In the genomic region with DNA sequence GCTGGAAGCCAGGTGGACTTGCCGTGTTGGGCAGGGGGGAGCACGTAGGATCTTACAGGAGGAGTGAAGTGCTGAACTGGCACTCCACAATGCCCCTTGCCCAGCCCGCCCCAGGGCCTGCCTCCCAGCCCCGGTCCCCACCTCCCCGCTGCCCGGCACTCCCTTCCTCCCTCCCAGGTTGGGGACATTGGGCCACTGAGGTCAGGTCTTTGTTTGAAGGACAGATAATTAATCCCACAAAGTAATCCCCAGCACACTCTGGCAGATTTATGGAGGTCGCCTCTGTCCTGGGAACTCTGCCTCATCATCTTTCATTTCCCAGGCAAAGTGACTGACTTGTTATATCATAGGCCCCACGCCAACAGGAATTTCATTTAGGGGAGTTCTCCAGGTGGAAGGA, we compare ENCODE assay signal across 21 cellular contexts.
"Had no signal": no experiment of that assay in that cellular context is flagged by ENCODE, and none has a peak within 500 bp of the region (broad histone marks: within the 10 kb centered on the region; RNA-seq: fewer than 3 reads in every experiment).

No MANE protein-coding gene starts in this region.

- ATAC-seq: gastroesophageal sphincter; left ventricle myocardium superior; natural killer cell treated with Interleukin-12 subunit alpha and Interleukin-12 subunit beta and Interleukin-15 and Interleukin-18, amount 100 ng/mL, for 72 hours; sciatic nerve; stimulated activated naive CD8-positive, alpha-beta T cell treated with anti-CD3 and anti-CD28 coated beads, Interleukin-15, Interleukin-2, amounts not matched to agents 100 U/mL and 50 U/mL, for 24 hours had no signal

- H3K4me1 Mint-ChIP-seq: central memory CD8-positive, alpha-beta T cell; endodermal cell had no signal

- DNase-seq: activated B cell treated with CpG ODN at 0.5 μM for 24 hours; activated CD4-positive, alpha-beta T cell treated with anti-CD3 and anti-CD28 coated beads for 4 hours; activated CD4-positive, alpha-beta T cell treated with anti-CD3 and anti-CD28 coated beads, Interleukin-2, amount 50 U/mL, for 48 hours; activated CD8-positive, alpha-beta memory T cell treated with anti-CD3 and anti-CD28 coated beads, Interleukin-2, amount 50 U/mL, for 48 hours; activated naive CD4-positive, alpha-beta T cell treated with Interleukin-2 at 50 U/mL for 16 hours; activated naive CD8-positive, alpha-beta T cell treated with anti-CD3 and anti-CD28 coated beads for 36 hours; activated T-cell treated with anti-CD3 and anti-CD28 coated beads, Interleukin-2, amount 50 U/mL, for 48 hours; colonic mucosa; endodermal cell; head of caudate nucleus; left ventricle myocardium superior; stimulated activated CD4-positive, alpha-beta T cell treated with anti-CD3 and anti-CD28 coated beads, Interleukin-4, amount 100 ng/mL, for 1 hour; stimulated activated naive CD8-positive, alpha-beta T cell treated with anti-CD3 and anti-CD28 coated beads, Interleukin-15, Interleukin-2, amounts not matched to agents 100 U/mL and 50 U/mL, for 24 hours; T1000; tibial artery had no signal

- H3K27me3 Mint-ChIP-seq: activated B cell treated with CpG ODN at 0.5 μM for 24 hours; activated naive CD8-positive, alpha-beta T cell treated with anti-CD3 and anti-CD28 coated beads for 36 hours; central memory CD8-positive, alpha-beta T cell; memory B cell; natural killer cell treated with Interleukin-12 subunit alpha and Interleukin-12 subunit beta and Interleukin-15 and Interleukin-18, amount 100 ng/mL, for 72 hours had no signal

- H3K4me2 ChIP-seq: smooth muscle cell had no signal

- H3K36me3 ChIP-seq: colonic mucosa, gastroesophageal sphincter, tibial artery had no signal

- H3K4me3 Mint-ChIP-seq: activated B cell treated with CpG ODN at 0.5 μM for 24 hours; activated naive CD8-positive, alpha-beta T cell treated with anti-CD3 and anti-CD28 coated beads for 36 hours; central memory CD8-positive, alpha-beta T cell; endodermal cell; memory B cell; natural killer cell treated with Interleukin-12 subunit alpha and Interleukin-12 subunit beta and Interleukin-15 and Interleukin-18, amount 100 ng/mL, for 72 hours had no signal

- H3K27ac ChIP-seq: colonic mucosa, tibial artery had no signal

- H3K36me3 Mint-ChIP-seq: activated naive CD8-positive, alpha-beta T cell treated with anti-CD3 and anti-CD28 coated beads for 36 hours; memory B cell; natural killer cell treated with Interleukin-12 subunit alpha and Interleukin-12 subunit beta and Interleukin-15 and Interleukin-18, amount 100 ng/mL, for 72 hours had no signal

- H3K9me3 ChIP-seq: colonic mucosa, gastroesophageal sphincter, tibial artery had no signal

- H3K9me3 Mint-ChIP-seq: activated B cell treated with CpG ODN at 0.5 μM for 24 hours; activated naive CD8-positive, alpha-beta T cell treated with anti-CD3 and anti-CD28 coated beads for 36 hours; central memory CD8-positive, alpha-beta T cell; endodermal cell; memory B cell; natural killer cell treated with Interleukin-12 subunit alpha and Interleukin-12 subunit beta and Interleukin-15 and Interleukin-18, amount 100 ng/mL, for 72 hours had no signal

- H3K27me3 ChIP-seq: colonic mucosa, gastroesophageal sphincter, tibial artery had no signal

- H3K27ac Mint-ChIP-seq: activated B cell treated with CpG ODN at 0.5 μM for 24 hours; activated naive CD8-positive, alpha-beta T cell treated with anti-CD3 and anti-CD28 coated beads for 36 hours; endodermal cell; memory B cell; natural killer cell treated with Interleukin-12 subunit alpha and Interleukin-12 subunit beta and Interleukin-15 and Interleukin-18, amount 100 ng/mL, for 72 hours had no signal

- H3K4me3 ChIP-seq: colonic mucosa, gastroesophageal sphincter, smooth muscle cell, tibial artery had no signal

- H3K4me1 ChIP-seq: colonic mucosa had no signal
